22 cellular contexts compared by ENCODE assay signal in the genomic region with DNA sequence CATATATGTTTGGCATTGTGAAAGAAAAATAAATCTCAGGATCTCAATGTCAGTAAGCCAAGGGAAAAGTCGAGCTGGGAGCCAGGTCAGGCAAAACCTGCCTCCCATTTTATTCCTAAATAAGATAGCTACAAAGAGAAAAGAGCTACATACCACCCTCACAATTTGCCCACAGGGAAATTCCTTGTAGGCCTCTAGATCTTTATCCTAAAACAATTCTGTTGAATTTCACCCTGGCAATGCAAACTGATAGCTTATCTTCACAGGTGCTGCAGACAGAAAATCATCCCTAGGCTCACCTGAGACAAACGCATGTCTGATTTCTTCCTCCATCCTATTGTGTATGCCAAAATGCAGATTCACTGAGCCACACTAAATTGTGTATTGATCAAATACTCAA.
A peak's percentile ranks its signal among the peaks of the same experiment; 100 is the strongest.
DNase-seq lines count a peak whose midpoint lies in the region; ATAC-seq and TF ChIP-seq lines count a peak whose summit lies in the region.
"Had no signal": no experiment of that assay in that cellular context is flagged by ENCODE, and none has a peak within 500 bp of the region (broad histone marks: within the 10 kb centered on the region; RNA-seq: fewer than 3 reads in every experiment).

No MANE protein-coding gene starts in this region.

- H3K9ac ChIP-seq in HUES48 (ENCODE audit: low read depth, low read length) (no peak overlapping the region), endodermal cell (ENCODE audit: extremely low read depth, low read length, poor library complexity, severe bottlenecking) (no peak overlapping the region), trophoblast cell (ENCODE audit: low read length) (no peak overlapping the region), MM.1S (ENCODE audit: low read length) (no peak overlapping the region)
- H3K9ac ChIP-seq: BLaER1 had no signal

- H3K4me3 ChIP-seq in HUES48 (ENCODE audit: low read depth, low read length) = no peak overlapping the region
- H3K4me3 ChIP-seq in endodermal cell (ENCODE audit: low read length) = no peak overlapping the region
- H3K4me3 ChIP-seq in trophoblast cell (ENCODE audit: low read depth, low read length) = no peak overlapping the region
- H3K4me3 ChIP-seq in MM.1S (ENCODE audit: low read length) = no peak overlapping the region
- H3K4me3 ChIP-seq: BLaER1, GM12878 had no signal

- TF ChIP-seq CTCF in endodermal cell (conservative IDR thresholded peaks at IDR 0.05) = no peak
- no peak for TF ChIP-seq CTCF in MM.1S (IDR thresholded peaks at IDR 0.05; ENCODE audit: low read length)

- H3K18ac ChIP-seq in trophoblast cell (ENCODE audit: low read length) = no peak overlapping the region

- no peaks in the 10 kb centered on the region for H3F3A ChIP-seq in MM.1S (ENCODE audit: insufficient read depth, low read length)

- no peak overlapping the region for H2AK5ac ChIP-seq in trophoblast cell (ENCODE audit: low read length)

- H3K4me1 Mint-ChIP-seq in endodermal cell = peaks cover 30% of the 10 kb centered on the region
- H3K4me1 Mint-ChIP-seq: CD14-positive monocyte; CD4-positive, alpha-beta memory T cell; CD4-positive, CD25-positive, alpha-beta regulatory T cell; CD8-positive, alpha-beta memory T cell had no signal

- no peak overlapping the region for H3K23ac ChIP-seq in trophoblast cell (ENCODE audit: low read length)

- WGBS in endodermal cell (ENCODE audit: insufficient coverage in 1 of 2, insufficient read length in 1 of 2), 2 experiments = 41 to 51% methylated on average over 2 of the region's 2 CpGs
- no CpG with 5 or more reads among the region's 2 CpGs for WGBS in trophoblast cell (ENCODE audit: extremely low coverage, insufficient coverage, insufficient read length)

- H4K91ac ChIP-seq in trophoblast cell (ENCODE audit: low read depth, low read length) = no peak overlapping the region

- H3K79me2 ChIP-seq in trophoblast cell (ENCODE audit: control insufficient read depth, insufficient read depth, low read length, poor library complexity) (no peaks in the 10 kb centered on the region), MM.1S (ENCODE audit: low read length) (no peaks in the 10 kb centered on the region)

- no peak overlapping the region for H2BK120ac ChIP-seq in trophoblast cell (ENCODE audit: insufficient read depth, low read length, poor library complexity)

- H3K4ac ChIP-seq in trophoblast cell (ENCODE audit: low read depth, low read length) = no peak overlapping the region

- no peaks in the 10 kb centered on the region for H3K36me3 Mint-ChIP-seq in endodermal cell (ENCODE audit: low read depth)
- H3K36me3 Mint-ChIP-seq: CD14-positive monocyte; CD4-positive, alpha-beta memory T cell; CD4-positive, CD25-positive, alpha-beta regulatory T cell; CD8-positive, alpha-beta memory T cell had no signal

- no peak for ATAC-seq in GM19452 (IDR thresholded peaks at IDR 0.05; ENCODE audit: unreplicated experiment)
- ATAC-seq: GM12878 had no signal

- H3K9me3 ChIP-seq in HUES48 (ENCODE audit: control insufficient read depth, insufficient read depth, low read length) (no peaks in the 10 kb centered on the region), endodermal cell (ENCODE audit: control insufficient read depth, low read length) (no peaks in the 10 kb centered on the region), trophoblast cell (ENCODE audit: insufficient read depth, low read depth, low read length) (no peaks in the 10 kb centered on the region), MM.1S (replicated peaks; ENCODE audit: insufficient read depth, low read length) (no peaks in the 10 kb centered on the region)
- H3K9me3 ChIP-seq: BE2C, BLaER1 had no signal

- H3K36me3 ChIP-seq in HUES48 (ENCODE audit: control insufficient read depth, insufficient read depth, low read length) = no peaks in the 10 kb centered on the region
- no peaks in the 10 kb centered on the region for H3K36me3 ChIP-seq in endodermal cell (ENCODE audit: control insufficient read depth, insufficient read depth, low read length)
- H3K36me3 ChIP-seq in trophoblast cell (ENCODE audit: control insufficient read depth in 1 of 2, insufficient read depth in 2 of 2, low read length in 2 of 2) = no peaks in the 10 kb centered on the region
- H3K36me3 ChIP-seq in MM.1S (replicated peaks; ENCODE audit: insufficient read depth, low read length) = no peaks in the 10 kb centered on the region
- H3K36me3 ChIP-seq: BE2C, BLaER1 had no signal

- H3K4me3 Mint-ChIP-seq in endodermal cell = no peak overlapping the region
- H3K4me3 Mint-ChIP-seq: CD14-positive monocyte; CD4-positive, alpha-beta memory T cell; CD4-positive, CD25-positive, alpha-beta regulatory T cell; CD8-positive, alpha-beta memory T cell had no signal

- H3K27ac Mint-ChIP-seq in endodermal cell = peak overlapping the region; percentile 78
- H3K27ac Mint-ChIP-seq: CD14-positive monocyte; CD4-positive, alpha-beta memory T cell; CD4-positive, CD25-positive, alpha-beta regulatory T cell had no signal

- H2AFZ ChIP-seq in trophoblast cell (ENCODE audit: insufficient read depth, low read length, poor library complexity) = no peak overlapping the region
- no peak overlapping the region for H2AFZ ChIP-seq in MM.1S (ENCODE audit: low read length)

- H3K4me2 ChIP-seq in trophoblast cell (ENCODE audit: low read length) = no peak overlapping the region
- H3K4me2 ChIP-seq in MM.1S (ENCODE audit: low read depth, low read length) = no peak overlapping the region
- H3K4me2 ChIP-seq: BLaER1 had no signal

- H4K20me1 ChIP-seq in MM.1S (ENCODE audit: insufficient read depth, low read length) = no peaks in the 10 kb centered on the region
- H4K20me1 ChIP-seq: BLaER1 had no signal

- no peak overlapping the region for H2BK5ac ChIP-seq in trophoblast cell (ENCODE audit: low read depth, low read length, poor library complexity)

- H3K27ac ChIP-seq in HUES48 (ENCODE audit: low read depth, low read length) = peak overlapping the region; percentile 21
- H3K27ac ChIP-seq in endodermal cell (ENCODE audit: low read depth, low read length) = no peak overlapping the region
- H3K27ac ChIP-seq in trophoblast cell (ENCODE audit: low read depth, low read length) = peak overlapping the region; percentile 86
- H3K27ac ChIP-seq in MM.1S (ENCODE audit: low read length) = no peak overlapping the region
- H3K27ac ChIP-seq: BLaER1 had no signal

- H3K9me2 ChIP-seq in MM.1S (replicated peaks; ENCODE audit: insufficient read depth, low read length) = no peaks in the 10 kb centered on the region

- no peak overlapping the region for H2BK12ac ChIP-seq in trophoblast cell (ENCODE audit: low read length)

- peak; percentile 55 for DNase-seq in ELF-1 (ENCODE audit: low read depth, low spot score)
- no peak for DNase-seq in endodermal cell
- peak in 1 of 2 donors; percentile 52 for DNase-seq in trophoblast cell
- DNase-seq in MM.1S = no peak
- DNase-seq in activated CD4-positive, alpha-beta T cell treated with anti-CD3 and anti-CD28 coated beads for 4 hours = no peak
- DNase-seq in HT-29 (ENCODE audit: low spot score) = no peak
- DNase-seq: 8988T; ACHN; BE2C; C1 segment of cervical spinal cord; Calu3; CD4-positive, alpha-beta memory T cell; CD4-positive, CD25-positive, alpha-beta regulatory T cell; CD8-positive, alpha-beta memory T cell; COR-L47; DMS79 treated with DMSO at 0.1 percent for 48 hours; GDM1 had no signal

- no peaks in the 10 kb centered on the region for H3K27me3 Mint-ChIP-seq in endodermal cell (ENCODE audit: insufficient read depth)
- H3K27me3 Mint-ChIP-seq: CD4-positive, alpha-beta memory T cell; CD4-positive, CD25-positive, alpha-beta regulatory T cell; CD8-positive, alpha-beta memory T cell had no signal

- H3K4me1 ChIP-seq in HUES48 (ENCODE audit: control insufficient read depth, insufficient read depth, low read length) (peaks cover 6% of the 10 kb centered on the region; the same call in 1 of the 2 replicates), endodermal cell (ENCODE audit: control insufficient read depth, insufficient read depth, low read length) (peaks cover 13% of the 10 kb centered on the region), trophoblast cell (ENCODE audit: control insufficient read depth in 1 of 2, insufficient read depth in 2 of 2, low read length in 2 of 2) (peaks cover 6 to 8% of the 10 kb centered on the region in 2 experiments), MM.1S (ENCODE audit: low read length) (no peaks in the 10 kb centered on the region)
- H3K4me1 ChIP-seq: BE2C, BLaER1 had no signal

- H3K14ac ChIP-seq in trophoblast cell (ENCODE audit: low read length) = no peak overlapping the region

- H3K79me1 ChIP-seq in trophoblast cell (ENCODE audit: low read length) = peaks cover 14% of the 10 kb centered on the region

- H4K12ac ChIP-seq in trophoblast cell (ENCODE audit: low read depth, low read length) = no peak overlapping the region

- H3K27me3 ChIP-seq in HUES48 (ENCODE audit: control insufficient read depth, insufficient read depth, low read length) (no peaks in the 10 kb centered on the region), endodermal cell (ENCODE audit: control insufficient read depth, insufficient read depth, low read length, poor library complexity, severe bottlenecking) (no peaks in the 10 kb centered on the region), trophoblast cell (ENCODE audit: insufficient read depth, low read length) (no peaks in the 10 kb centered on the region), MM.1S (replicated peaks; ENCODE audit: insufficient read depth, low read length) (no peaks in the 10 kb centered on the region)
- H3K27me3 ChIP-seq: BE2C, BLaER1 had no signal

- H3K9me3 Mint-ChIP-seq in endodermal cell = no peaks in the 10 kb centered on the region

- H4K8ac ChIP-seq in trophoblast cell (ENCODE audit: low read depth, low read length) = no peak overlapping the region

Comparison
In these comparisons a context has a peak if more than half of its experiments do, and no peak if none do; other contexts are left out.
1. H3K27ac ChIP-seq: peak in HUES48 (single experiment) and trophoblast cell (single experiment); none in endodermal cell (single experiment) and MM.1S (single experiment).